Comparison of ENCODE assay signal across 24 cellular contexts in the genomic region with DNA sequence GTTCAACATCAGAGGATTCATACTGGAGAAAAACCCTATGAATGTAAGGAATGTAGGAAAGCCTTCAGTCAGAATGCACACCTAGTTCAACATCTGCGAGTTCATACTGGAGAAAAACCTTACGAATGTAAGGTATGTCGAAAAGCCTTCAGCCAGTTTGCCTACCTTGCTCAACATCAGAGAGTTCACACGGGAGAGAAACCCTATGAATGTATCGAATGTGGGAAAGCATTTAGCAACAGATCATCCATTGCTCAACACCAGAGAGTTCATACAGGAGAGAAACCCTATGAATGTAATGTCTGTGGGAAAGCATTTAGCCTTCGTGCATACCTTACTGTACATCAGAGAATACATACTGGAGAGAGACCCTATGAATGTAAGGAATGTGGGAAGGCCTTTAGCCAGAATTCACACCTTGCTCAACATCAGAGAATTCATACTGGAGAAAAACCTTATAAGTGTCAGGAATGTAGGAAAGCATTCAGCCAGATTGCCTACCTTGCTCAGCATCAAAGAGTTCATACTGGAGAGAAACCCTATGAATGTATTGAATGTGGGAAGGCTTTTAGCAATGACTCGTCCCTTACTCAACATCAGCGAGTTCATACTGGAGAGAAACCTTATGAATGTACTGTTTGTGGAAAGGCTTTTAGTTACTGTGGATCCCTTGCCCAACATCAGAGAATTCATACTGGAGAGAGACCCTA. TPM values are rescaled to one million over a fixed set of nuclear protein-coding genes. Genes with fewer than 3 reads are reported as not detected.
A peak's percentile ranks its signal among the peaks of the same experiment; 100 is the strongest.
DNase-seq lines count a peak whose midpoint lies in the region; ATAC-seq, FAIRE-seq and TF ChIP-seq lines count a peak whose summit lies in the region.
"Had no signal": no experiment of that assay in that cellular context is flagged by ENCODE, and none has a peak within 500 bp of the region (broad histone marks: within the 10 kb centered on the region; RNA-seq: fewer than 3 reads in every experiment).

No MANE protein-coding gene starts in this region.

- H3K9me3 ChIP-seq in A549 = peaks cover 99% of the 10 kb centered on the region
- H3K9me3 ChIP-seq in HUES64 (ENCODE audit: insufficient read depth, low read depth, low read length) = peaks cover 94% of the 10 kb centered on the region
- H3K9me3 ChIP-seq in GM12878 (replicated peaks; ENCODE audit: control insufficient read depth, insufficient read depth, low read length) = peaks cover 26% of the 10 kb centered on the region

- TF ChIP-seq EP300 in A549 (IDR thresholded peaks at IDR 0.05) = no peak
- no peak for TF ChIP-seq EP300 in GM12878 (IDR thresholded peaks at IDR 0.05; ENCODE audit: borderline replicate concordance in 1 of 2, control insufficient read depth in 1 of 2, low read depth in 2 of 2, low read length in 2 of 2)

- peaks cover 54% of the 10 kb centered on the region for H3K36me3 ChIP-seq in HUES64 (ENCODE audit: insufficient read depth, low read length)
- H3K36me3 ChIP-seq in GM12878 (ENCODE audit: control insufficient read depth in 2 of 2, insufficient read depth in 2 of 2, low read length in 1 of 2) = peaks cover 0 to 9% of the 10 kb centered on the region in 2 experiments; a peak in 1 of 4 replicates
- H3K36me3 ChIP-seq in mesendoderm (ENCODE audit: control insufficient read depth, insufficient read depth, low read length) = peaks cover 1% of the 10 kb centered on the region
- peaks cover 21% of the 10 kb centered on the region for H3K36me3 ChIP-seq in brain microvascular endothelial cell (replicated peaks)
- H3K36me3 ChIP-seq: neutrophil had no signal

- TF ChIP-seq CTCF in A549 (IDR thresholded peaks at IDR 0.05) (no peak), GM12878 (IDR thresholded peaks at IDR 0.05 in 2 of 3, conservative IDR thresholded peaks at IDR 0.05 in 1 of 3; ENCODE audit: control insufficient read depth in 2 of 3, extremely low read depth in 1 of 3, insufficient read depth in 1 of 3, low read depth in 3 of 3, low read length in 3 of 3) (no peak), brain microvascular endothelial cell (IDR thresholded peaks at IDR 0.05; ENCODE audit: low read depth, low read length, missing control alignments) (no peak)

- H3K4me2 ChIP-seq in A549 (no peak overlapping the region), GM12878 (ENCODE audit: control insufficient read depth, insufficient read depth) (no peak overlapping the region), mesendoderm (ENCODE audit: low read length) (no peak overlapping the region)
- H3K4me2 ChIP-seq: KMS-11 had no signal

- no peak overlapping the region for H2AK5ac ChIP-seq in mesendoderm (ENCODE audit: low read length)

- TF ChIP-seq POLR2A in A549 (IDR thresholded peaks at IDR 0.05; ENCODE audit: low read length) (no peak), GM12878 (IDR thresholded peaks at IDR 0.05; ENCODE audit: low read depth, low read length) (no peak)

- no peak overlapping the region for H2BK120ac ChIP-seq in mesendoderm (ENCODE audit: low read depth, low read length)

- no peaks in the 10 kb centered on the region for H4K20me1 ChIP-seq in GM12878 (ENCODE audit: control insufficient read depth, insufficient read depth)

- no peak overlapping the region for H2BK5ac ChIP-seq in mesendoderm (ENCODE audit: low read length)

- POLR2A ChIA-PET in A549 (lab: Yijun Ruan, JAX) = no interaction called here
- POLR2A ChIA-PET in GM12878 (lab: Charles Lee) = no interaction called here

- no peak for TF ChIP-seq RAD21 in A549 (conservative IDR thresholded peaks at IDR 0.05 in 1 of 2, IDR thresholded peaks at IDR 0.05 in 1 of 2)
- no peak for TF ChIP-seq RAD21 in GM12878 (IDR thresholded peaks at IDR 0.05; ENCODE audit: insufficient read depth, low read depth, low read length)

- in situ Hi-C loops in GM12878 (cut with MboI) (no loop called here), brain microvascular endothelial cell (cut with HindIII; ENCODE audit: low pct_ligation_motif_present, low sequenced_read_pairs) (no loop called here)

- no TSS peak for BruUV-seq in GM12878 (replicated peaks; lab: Mats Ljungman, UMichigan)

- H3K56ac ChIP-seq in mesendoderm (ENCODE audit: low read length) = no peak overlapping the region

- intact Hi-C loops in GM12878 (cut with micrococcal nuclease; ENCODE audit: unreplicated experiment) = no loop called here

- no peak overlapping the region for H3K18ac ChIP-seq in mesendoderm (ENCODE audit: low read length)

- H3K4me3 ChIP-seq in A549 (no peak overlapping the region), HUES64 (ENCODE audit: low read length) (0 out of 2 replicates have a peak overlapping the region, but pooled peaks have one; percentile 22), GM12878 (no peak overlapping the region), mesendoderm (ENCODE audit: low read length) (peak overlapping the region; percentile 26), brain microvascular endothelial cell (ENCODE audit: low read depth, low read length) (no peak overlapping the region)
- H3K4me3 ChIP-seq: prostate gland had no signal

- H2BK15ac ChIP-seq in mesendoderm (replicated peaks; ENCODE audit: low read depth) = no peak overlapping the region

- H3K27me3 ChIP-seq in HUES64 (ENCODE audit: insufficient read depth, low read length) = no peaks in the 10 kb centered on the region
- H3K27me3 ChIP-seq in GM12878 (replicated peaks in 1 of 2; ENCODE audit: control insufficient read depth in 2 of 2, insufficient read depth in 2 of 2, low read length in 1 of 2) = no peaks in the 10 kb centered on the region
- H3K27me3 ChIP-seq in mesendoderm (ENCODE audit: insufficient read depth, low read length, poor library complexity) = no peaks in the 10 kb centered on the region
- H3K27me3 ChIP-seq in brain microvascular endothelial cell (replicated peaks) = no peaks in the 10 kb centered on the region
- H3K27me3 ChIP-seq: neutrophil had no signal

- SMC1A ChIA-PET in GM12878 (lab: Charles Lee; ENCODE audit: uncharacterized antibody, unreplicated experiment) = no interaction called here

- H3K27ac ChIP-seq in A549 (no peak overlapping the region), HUES64 (ENCODE audit: low read depth, low read length) (no peak overlapping the region), GM12878 (ENCODE audit: control insufficient read depth, insufficient read depth) (no peak overlapping the region), mesendoderm (ENCODE audit: low read depth, low read length) (no peak overlapping the region), brain microvascular endothelial cell (no peak overlapping the region)
- H3K27ac ChIP-seq: KMS-11, neutrophil, prostate gland had no signal

- H3K79me1 ChIP-seq in mesendoderm (ENCODE audit: low read length) = no peaks in the 10 kb centered on the region

- H4K8ac ChIP-seq in mesendoderm (ENCODE audit: low read depth, low read length) = no peak overlapping the region

- ATAC-seq in A549 (no peak), GM12878 (no peak), HG03045 (IDR thresholded peaks at IDR 0.05; ENCODE audit: unreplicated experiment) (no peak), HG02759 (IDR thresholded peaks at IDR 0.05; ENCODE audit: unreplicated experiment) (no peak), GM21619 (IDR thresholded peaks at IDR 0.05; ENCODE audit: unreplicated experiment) (no peak)
- ATAC-seq: activated CD8-positive, alpha-beta T cell treated with anti-CD3 and anti-CD28 coated beads, Interleukin-2, amount 10 ng/mL, durations not matched to agents 7 days and 5 days; SK-N-SH treated with all-trans-retinoic acid at 6 μM for 48 hours; stimulated activated naive CD8-positive, alpha-beta T cell treated with anti-CD3 and anti-CD28 coated beads, Interleukin-15, amount 100 ng/mL, for 72 hours; T-helper 17 cell had no signal

- FAIRE-seq in A549 (lab: Jason Lieb, UNC) (peak; percentile 68), GM12878 (lab: Jason Lieb, UNC) (no peak)
- FAIRE-seq: A204.1 had no signal

- H3K9ac ChIP-seq in HUES64 (ENCODE audit: low read depth, low read length) (no peak overlapping the region), GM12878 (ENCODE audit: control insufficient read depth, insufficient read depth, low read length) (no peak overlapping the region), mesendoderm (ENCODE audit: low read length) (no peak overlapping the region)
- H3K9ac ChIP-seq: KMS-11 had no signal

- H4K5ac ChIP-seq in mesendoderm (ENCODE audit: low read length) = no peak overlapping the region

- RAD21 ChIA-PET in GM12878 (lab: Charles Lee; ENCODE audit: unreplicated experiment) = no interaction called here

- no peaks in the 10 kb centered on the region for H3K79me2 ChIP-seq in GM12878 (ENCODE audit: control insufficient read depth, insufficient read depth, low read length)
- no peaks in the 10 kb centered on the region for H3K79me2 ChIP-seq in mesendoderm (ENCODE audit: control insufficient read depth, insufficient read depth, low read length)

- H2AFZ ChIP-seq in GM12878 (ENCODE audit: control insufficient read depth, low read depth, low read length) = no peak overlapping the region

- H3K23ac ChIP-seq in mesendoderm (ENCODE audit: low read length) = no peak overlapping the region

- CTCF ChIA-PET in A549 (lab: Yijun Ruan, JAX) (interaction anchor here (1.0 kb wide), 1 partner anchor 14 kb away, joined by 3 read pairs; no protein-coding TSS in a partner anchor), GM12878 (lab: Yijun Ruan, JAX) (no interaction called here)

- peak in 1 of 2 experiments; percentile 28 for DNase-seq in A549 (ENCODE audit: low read depth in 1 of 2, low spot score in 1 of 2)
- DNase-seq in GM12878 (ENCODE audit: low read depth, low spot score) = no peak
- peak; percentile 26 for DNase-seq in mesendoderm
- DNase-seq in brain microvascular endothelial cell = no peak
- DNase-seq: activated CD8-positive, alpha-beta T cell treated with anti-CD3 and anti-CD28 coated beads, Interleukin-2, amount 10 ng/mL, durations not matched to agents 7 days and 5 days; activated effector memory CD4-positive, alpha-beta T cell treated with Interleukin-2 at 50 U/mL for 16 hours; activated naive CD8-positive, alpha-beta T cell treated with anti-CD3 and anti-CD28 coated beads, Interleukin-2, amount 10 ng/mL, durations not matched to agents 7 days and 5 days; AML-193; CD8-positive, alpha-beta memory T cell; erythroblast; H7; MM.1S; NCI-H1417; stimulated activated naive CD8-positive, alpha-beta T cell treated with anti-CD3 and anti-CD28 coated beads, Interleukin-15, amount 100 ng/mL, for 72 hours; T-helper 17 cell had no signal

- no peaks in the 10 kb centered on the region for H3K4me1 ChIP-seq in A549
- no peaks in the 10 kb centered on the region for H3K4me1 ChIP-seq in HUES64 (ENCODE audit: insufficient read depth, low read length)
- H3K4me1 ChIP-seq in GM12878 (ENCODE audit: control insufficient read depth, insufficient read depth, low read length) = no peaks in the 10 kb centered on the region
- H3K4me1 ChIP-seq in mesendoderm (ENCODE audit: control insufficient read depth, low read depth, low read length) = no peaks in the 10 kb centered on the region
- H3K4me1 ChIP-seq: prostate gland had no signal

- WGBS in A549 (ENCODE audit: missing lambda C conversion rate) = 69% methylated on average over 8 of the region's 8 CpGs
- 93% methylated on average over 7 of the region's 8 CpGs for WGBS in HUES64
- 93% methylated on average over 8 of the region's 8 CpGs for WGBS in GM12878 (ENCODE audit: insufficient coverage, insufficient replicate concordance, low lambda C conversion rate, missing lambda C conversion rate)
- WGBS in mesendoderm (ENCODE audit: extremely low coverage, insufficient coverage, low lambda C conversion rate) = no CpG with 5 or more reads among the region's 8 CpGs

- no peak overlapping the region for H3K4ac ChIP-seq in mesendoderm (ENCODE audit: low read depth, low read length)

RNA-seq across cellular contexts. Expression of a gene that starts 15.4 kb away (rescaled TPM):
- polyA plus RNA-seq in A549 (2011; rRNA removed) = 7.8 and 7.9 TPM in 2 replicates
- 1.1 TPM in 2 replicates for polyA plus RNA-seq in A549 (2012; cell fraction: cytosol; rRNA removed)
- 0.49 and 1.5 TPM in 2 replicates for polyA plus RNA-seq in A549 (2012; cell fraction: nucleus; rRNA removed)
- polyA plus RNA-seq in A549 (2017; fragmentation: RNase III; extraction: RNeasy Plus Mini Kit Qiagen cat#74134 plus additional on column Dnase treatment) = 2.9 to 3.7 TPM (median 3.7 TPM) in 3 replicates
- 5.7 and 5.9 TPM in 2 replicates for polyA minus RNA-seq in A549 (2011; rRNA and poly(A)+ RNA removed)
- polyA plus RNA-seq in HUES64 (2013, experiment 1 of 2) = 3.2 TPM
- polyA plus RNA-seq in HUES64 (2013, experiment 2 of 2) = 4.0 TPM
- 12.1 and 12.3 TPM in 2 replicates for total RNA-seq in GM12878 (2013; cell fraction: nucleolus; rRNA removed)
- total RNA-seq in GM12878 (2014; rRNA removed) = 1.8 and 2.0 TPM in 2 replicates
- total RNA-seq in GM12878 (2014; rRNA removed; fragmentation: Illumina TruSeq; extraction: Trizol) = 2.2 TPM in 2 replicates
- total RNA-seq in GM12878 (2021) = 1.4 and 1.7 TPM in 2 replicates
- polyA plus RNA-seq in GM12878 (2011; ENCODE audit: low read depth) = 2.6 TPM
- 3.6 and 5.7 TPM in 2 replicates for polyA plus RNA-seq in GM12878 (2011; rRNA removed)
- polyA plus RNA-seq in GM12878 (2011; cell fraction: cytosol; rRNA removed) = 1.1 and 1.9 TPM in 2 replicates
- polyA plus RNA-seq in GM12878 (2011; cell fraction: nucleus; rRNA removed) = 2.0 and 2.2 TPM in 2 replicates
- 1.8 and 2.3 TPM in 2 replicates for polyA plus RNA-seq in GM12878 (2012)
- 1.6 TPM in 2 replicates for polyA plus RNA-seq in GM12878 (2014; fragmentation: Illumina TruSeq; extraction: Trizol)
- 1 to 10 TPM in 1 of 2 experiments, under 1 TPM in 1; 0.75 to 1.2 TPM for polyA plus RNA-seq in GM12878 (2014; fragmentation: Nextera tagmentation; extraction: Ambion mirVana)
- 0.57 and 2.1 TPM in 2 replicates for polyA plus RNA-seq in GM12878 (2014; rRNA removed)
- polyA plus RNA-seq in GM12878 (2016; fragmentation: Nextera tagmentation; extraction: Ambion mirVana) = under 1 TPM; 0.25 to 0.78 TPM
- 6.8 and 9.8 TPM in 2 replicates for polyA minus RNA-seq in GM12878 (2011; rRNA and poly(A)+ RNA removed)
- polyA minus RNA-seq in GM12878 (2011; cell fraction: cytosol; rRNA and poly(A)+ RNA removed) = 4.5 and 6.4 TPM in 2 replicates
- polyA minus RNA-seq in GM12878 (2011; cell fraction: nucleus; rRNA and poly(A)+ RNA removed) = 1.8 and 2.5 TPM in 2 replicates
- 2.2 TPM for polyA plus RNA-seq in mesendoderm (2013, experiment 1 of 2)
- polyA plus RNA-seq in mesendoderm (2013, experiment 2 of 2) = 2.3 TPM

RNA-seq across cellular contexts. Expression of a gene that starts 17.3 kb away (rescaled TPM):
- polyA plus RNA-seq in A549 (2011; rRNA removed) (10.6 and 11.1 TPM in 2 replicates), A549 (2017; fragmentation: RNase III; extraction: RNeasy Plus Mini Kit Qiagen cat#74134 plus additional on column Dnase treatment) (6.3 to 6.6 TPM (median 6.5 TPM) in 3 replicates), GM12878 (2011; rRNA removed) (4.3 and 7.1 TPM in 2 replicates), GM12878 (2014; fragmentation: Illumina TruSeq; extraction: Trizol) (2.3 and 3.6 TPM in 2 replicates), GM12878 (2014; fragmentation: Nextera tagmentation; extraction: Ambion mirVana) (1 to 10 TPM in 1 of 2 experiments, under 1 TPM in 1; 0.82 to 1.1 TPM), GM12878 (2014; rRNA removed) (1.3 and 1.5 TPM in 2 replicates), GM12878 (2016; fragmentation: Nextera tagmentation; extraction: Ambion mirVana) (1 to 10 TPM; 2.3 to 3.0 TPM)
- polyA plus RNA-seq in A549 (2012; cell fraction: cytosol; rRNA removed) = 1.9 and 2.0 TPM in 2 replicates
- polyA plus RNA-seq in A549 (2012; cell fraction: nucleus; rRNA removed) = 1.6 and 1.7 TPM in 2 replicates
- polyA minus RNA-seq in A549 (2011; rRNA and poly(A)+ RNA removed) = 4.8 and 8.1 TPM in 2 replicates
- polyA plus RNA-seq in HUES64 (2013, experiment 1 of 2) = 7.8 TPM
- 8.7 TPM for polyA plus RNA-seq in HUES64 (2013, experiment 2 of 2)
- total RNA-seq in GM12878 (2013; cell fraction: nucleolus; rRNA removed) = 12.8 and 13.5 TPM in 2 replicates
- total RNA-seq in GM12878 (2014; rRNA removed) (2.0 and 3.0 TPM in 2 replicates), GM12878 (2014; rRNA removed; fragmentation: Illumina TruSeq; extraction: Trizol) (2.7 and 3.8 TPM in 2 replicates), GM12878 (2021) (2.1 and 2.7 TPM in 2 replicates)
- polyA plus RNA-seq in GM12878 (2011; ENCODE audit: low read depth) = 1.1 TPM
- polyA plus RNA-seq in GM12878 (2011; cell fraction: cytosol; rRNA removed) = 2.0 and 2.1 TPM in 2 replicates
- 3.1 and 3.5 TPM in 2 replicates for polyA plus RNA-seq in GM12878 (2011; cell fraction: nucleus; rRNA removed)
- 2.5 and 2.7 TPM in 2 replicates for polyA plus RNA-seq in GM12878 (2012)
- polyA minus RNA-seq in GM12878 (2011; rRNA and poly(A)+ RNA removed) = 3.8 and 6.2 TPM in 2 replicates
- 1.8 and 3.7 TPM in 2 replicates for polyA minus RNA-seq in GM12878 (2011; cell fraction: cytosol; rRNA and poly(A)+ RNA removed)
- 4.1 and 8.2 TPM in 2 replicates for polyA minus RNA-seq in GM12878 (2011; cell fraction: nucleus; rRNA and poly(A)+ RNA removed)
- polyA plus RNA-seq in mesendoderm (2013, experiment 1 of 2) = 7.1 TPM
- 6.7 TPM for polyA plus RNA-seq in mesendoderm (2013, experiment 2 of 2)

RNA-seq across cellular contexts. Expression of a gene that starts 22.2 kb away (rescaled TPM):
- polyA plus RNA-seq in A549 (2011; rRNA removed) (0.12 and 0.16 TPM in 2 replicates), A549 (2017; fragmentation: RNase III; extraction: RNeasy Plus Mini Kit Qiagen cat#74134 plus additional on column Dnase treatment) (0.04 to 0.17 TPM (median 0.07 TPM) in 3 replicates), GM12878 (2011; rRNA removed) (0.99 and 1.1 TPM in 2 replicates), GM12878 (2014; fragmentation: Illumina TruSeq; extraction: Trizol) (0.35 and 1.4 TPM in 2 replicates), GM12878 (2014; fragmentation: Nextera tagmentation; extraction: Ambion mirVana) (under 1 TPM; 0.10 to 0.15 TPM), GM12878 (2014; rRNA removed) (0.27 and 0.61 TPM in 2 replicates), GM12878 (2016; fragmentation: Nextera tagmentation; extraction: Ambion mirVana) (under 1 TPM; 0.23 to 0.51 TPM)
- 0.01 and 0.03 TPM in 2 replicates for polyA plus RNA-seq in A549 (2012; cell fraction: cytosol; rRNA removed)
- 0.11 and 0.17 TPM in 2 replicates for polyA plus RNA-seq in A549 (2012; cell fraction: nucleus; rRNA removed)
- polyA minus RNA-seq in A549 (2011; rRNA and poly(A)+ RNA removed) = 0.29 TPM in 2 replicates
- polyA plus RNA-seq in HUES64 (2013, experiment 1 of 2) = 7.3 TPM
- 5.3 TPM for polyA plus RNA-seq in HUES64 (2013, experiment 2 of 2)
- 4.2 and 5.1 TPM in 2 replicates for total RNA-seq in GM12878 (2013; cell fraction: nucleolus; rRNA removed)
- total RNA-seq in GM12878 (2014; rRNA removed) (0.27 and 0.28 TPM in 2 replicates), GM12878 (2014; rRNA removed; fragmentation: Illumina TruSeq; extraction: Trizol) (0.31 and 0.32 TPM in 2 replicates), GM12878 (2021) (0.56 and 0.62 TPM in 2 replicates)
- polyA plus RNA-seq in GM12878 (2011; ENCODE audit: low read depth) = 0.88 TPM
- polyA plus RNA-seq in GM12878 (2011; cell fraction: cytosol; rRNA removed) = 0.43 and 0.87 TPM in 2 replicates
- 1.3 and 1.6 TPM in 2 replicates for polyA plus RNA-seq in GM12878 (2011; cell fraction: nucleus; rRNA removed)
- polyA plus RNA-seq in GM12878 (2012) = 0.91 and 1.3 TPM in 2 replicates
- polyA minus RNA-seq in GM12878 (2011; rRNA and poly(A)+ RNA removed) = 0.88 and 0.98 TPM in 2 replicates
- polyA minus RNA-seq in GM12878 (2011; cell fraction: cytosol; rRNA and poly(A)+ RNA removed) = 1.4 TPM in 1 of 2 replicates, not detected in the other
- 0.60 and 1.2 TPM in 2 replicates for polyA minus RNA-seq in GM12878 (2011; cell fraction: nucleus; rRNA and poly(A)+ RNA removed)
- 5.5 TPM for polyA plus RNA-seq in mesendoderm (2013, experiment 1 of 2)
- polyA plus RNA-seq in mesendoderm (2013, experiment 2 of 2) = 5.5 TPM

Comparison
In these comparisons a context has a peak if more than half of its experiments do, and no peak if none do; other contexts are left out.
1. H3K4me3 ChIP-seq: peak in HUES64 (single experiment) and mesendoderm (single experiment); none in A549 (single experiment), GM12878 (single experiment) and brain microvascular endothelial cell (single experiment).